ENCODE assay signal across 11 cellular contexts in the genomic region with DNA sequence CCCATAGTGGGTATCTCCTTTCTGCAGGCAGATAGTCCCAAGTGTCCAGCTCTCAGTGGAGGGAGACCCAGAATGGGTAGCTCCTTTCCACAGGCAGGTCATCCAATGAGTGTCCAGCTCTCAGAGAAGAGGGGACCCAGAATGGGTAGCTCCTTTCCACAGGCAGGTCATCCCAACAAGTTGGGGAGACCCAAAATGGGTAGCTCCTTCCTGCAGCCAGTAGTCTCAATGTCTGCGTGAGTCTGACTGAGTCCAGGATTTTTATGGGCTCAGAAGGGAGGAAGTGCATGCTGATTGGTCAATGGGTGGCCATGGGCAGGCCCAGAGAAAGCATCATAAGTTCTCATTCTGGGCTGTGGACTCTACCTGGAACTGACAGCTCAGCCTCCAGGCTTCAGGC.
"Had no signal": no experiment of that assay in that cellular context is flagged by ENCODE, and none has a peak within 500 bp of the region (broad histone marks: within the 10 kb centered on the region; RNA-seq: fewer than 3 reads in every experiment).

No MANE protein-coding gene starts in this region.

- H3K4me1 Mint-ChIP-seq: GM23338 had no signal

- H3K36me3 ChIP-seq: HAP-1 had no signal

- H2AFZ ChIP-seq: GM23248, GM23338 had no signal

- H3K27ac ChIP-seq: GM23248 had no signal

- DNase-seq: GM23248, GOT3, H7, H9, HCEC 1CT, HFFc6 had no signal

- H3K9me3 ChIP-seq: HAP-1 had no signal

- ATAC-seq: GM23338, HCT116 had no signal

- H3K9ac ChIP-seq: GM23248 had no signal

- FAIRE-seq: H1, H54 had no signal

- H3K4me1 ChIP-seq: HAP-1 had no signal

- H3K27ac Mint-ChIP-seq: GM23338, H9, HFFc6 had no signal

- H3K4me3 Mint-ChIP-seq: GM23338, H9, HFFc6 had no signal

- H3K4me3 ChIP-seq: GM23248, GM23338, HAP-1 had no signal

- H3K4me2 ChIP-seq: GM23338 had no signal
